Comparison of ENCODE assay signal across 19 cellular contexts in genomic region chr2:229578052-229578846, GRCh38.
"Had no signal": no experiment of that assay in that cellular context is flagged by ENCODE, and none has a peak within 500 bp of the region (broad histone marks: within the 10 kb centered on the region; RNA-seq: fewer than 3 reads in every experiment).

No MANE protein-coding gene starts in this region.

- H3K27ac ChIP-seq: dorsolateral prefrontal cortex, epithelial cell of prostate, gastrocnemius medialis, heart left ventricle, ovary, spleen, testis, WERI-Rb-1 had no signal

- H3K27me3 ChIP-seq: dorsolateral prefrontal cortex, gastrocnemius medialis, testis had no signal

- H3K36me3 Mint-ChIP-seq: activated naive CD8-positive, alpha-beta T cell; naive B cell; stimulated activated memory B cell treated with anti-CD40 and anti-IgM and Interleukin-4, amounts not matched to agents 10 μg/mL and 1 μg/mL and 100 μg/mL, for 72 hours; type B pancreatic cell had no signal

- H3K4me1 ChIP-seq: gastrocnemius medialis, spleen had no signal

- H3K4me1 Mint-ChIP-seq: activated CD4-positive, alpha-beta T cell treated with anti-CD3 and anti-CD28 coated beads for 36 hours; naive B cell; stimulated activated memory B cell treated with anti-CD40 and anti-IgM and Interleukin-4, amounts not matched to agents 10 μg/mL and 1 μg/mL and 100 μg/mL, for 72 hours had no signal

- H3K4me3 ChIP-seq: dorsolateral prefrontal cortex, gastrocnemius medialis, heart left ventricle, ovary, spleen, testis had no signal

- H3K27ac Mint-ChIP-seq: activated CD4-positive, alpha-beta T cell treated with anti-CD3 and anti-CD28 coated beads for 36 hours; activated naive CD8-positive, alpha-beta T cell; activated T-helper 1 cell treated with anti-CD3 and anti-CD28 coated beads, Interleukin-12 subunit alpha, Interleukin-12 subunit beta, Interleukin-2, Interleukin-4 antibody, amounts not matched to agents 30 ng/mL and 10 ng/mL and 1 ng/mL, durations not matched to agents 14 hours and 24 hours and 36 hours; naive B cell; stimulated activated memory B cell treated with anti-CD40 and anti-IgM and Interleukin-4, amounts not matched to agents 10 μg/mL and 1 μg/mL and 100 μg/mL, for 72 hours; type B pancreatic cell had no signal

- ATAC-seq: activated CD4-positive, alpha-beta T cell treated with anti-CD3 and anti-CD28 coated beads for 36 hours; heart left ventricle; left ventricle myocardium superior; sciatic nerve; stimulated activated memory B cell treated with anti-CD40 and anti-IgM and Interleukin-4, amounts not matched to agents 10 μg/mL and 1 μg/mL and 100 μg/mL, for 72 hours had no signal

- DNase-seq: activated CD4-positive, alpha-beta T cell treated with anti-CD3 and anti-CD28 coated beads for 36 hours; activated CD4-positive, alpha-beta T cell treated with anti-CD3 and anti-CD28 coated beads, Interleukin-2, amount 50 U/mL, for 48 hours; activated gamma-delta T cell treated with Interleukin-2 at 50 U/mL for 16 hours; dorsolateral prefrontal cortex; gastrocnemius medialis; heart left ventricle; left ventricle myocardium superior; naive B cell; ovary; spleen; stimulated activated CD4-positive, alpha-beta T cell treated with anti-CD3 and anti-CD28 coated beads, Interleukin-4, amount 100 ng/mL, for 4 hours; testis; WERI-Rb-1 had no signal

- H3K36me3 ChIP-seq: gastrocnemius medialis, heart left ventricle, ovary, spleen, WERI-Rb-1 had no signal

- H3K4me3 Mint-ChIP-seq: activated CD4-positive, alpha-beta T cell treated with anti-CD3 and anti-CD28 coated beads for 36 hours; activated naive CD8-positive, alpha-beta T cell; activated T-helper 1 cell treated with anti-CD3 and anti-CD28 coated beads, Interleukin-12 subunit alpha, Interleukin-12 subunit beta, Interleukin-2, Interleukin-4 antibody, amounts not matched to agents 30 ng/mL and 10 ng/mL and 1 ng/mL, durations not matched to agents 14 hours and 24 hours and 36 hours; naive B cell; stimulated activated memory B cell treated with anti-CD40 and anti-IgM and Interleukin-4, amounts not matched to agents 10 μg/mL and 1 μg/mL and 100 μg/mL, for 72 hours; type B pancreatic cell had no signal

- H3K9me3 ChIP-seq: gastrocnemius medialis, heart left ventricle, ovary, spleen, testis had no signal

- H3K9me3 Mint-ChIP-seq: activated T-helper 1 cell treated with anti-CD3 and anti-CD28 coated beads, Interleukin-12 subunit alpha, Interleukin-12 subunit beta, Interleukin-2, Interleukin-4 antibody, amounts not matched to agents 30 ng/mL and 10 ng/mL and 1 ng/mL, durations not matched to agents 14 hours and 24 hours and 36 hours; naive B cell; stimulated activated memory B cell treated with anti-CD40 and anti-IgM and Interleukin-4, amounts not matched to agents 10 μg/mL and 1 μg/mL and 100 μg/mL, for 72 hours; type B pancreatic cell had no signal
